Comparison of ENCODE assay signal across 8 cellular contexts in genomic region chr2:25168256-25169072, GRCh38. TPM values are rescaled to one million over a fixed set of nuclear protein-coding genes. Genes with fewer than 3 reads are reported as not detected.
DNase-seq lines count a peak whose midpoint lies in the region; ATAC-seq and TF ChIP-seq lines count a peak whose summit lies in the region.

Gene POMC, minus strand, starts transcription at chr2:25168580. Its CDS starts 3,808 bp downstream, at chr2:25164772.

- no peaks in the 10 kb centered on the region for H3K36me3 Mint-ChIP-seq in nephron (ENCODE audit: low read depth)

- TF ChIP-seq CTCF in fibroblast of lung (conservative IDR thresholded peaks at IDR 0.05 in 1 of 2, IDR thresholded peaks at IDR 0.05 in 1 of 2; ENCODE audit: low read depth in 1 of 2, low read length in 2 of 2): no peak
- TF ChIP-seq CTCF in nephron (IDR thresholded peaks at IDR 0.05; ENCODE audit: unreplicated experiment in 3 of 3): no peak

- ATAC-seq in HG02852 (IDR thresholded peaks at IDR 0.05; ENCODE audit: unreplicated experiment): peak; percentile 44

- H3K4me1 Mint-ChIP-seq in nephron: no peaks in the 10 kb centered on the region

- H3K27ac ChIP-seq in BLaER1 treated with 17β-estradiol and CSF1 and Interleukin-3, amounts not matched to agents 10 nM and 100 nM: no peak within 1 kb of the TSS
- no peak within 1 kb of the TSS for H3K27ac ChIP-seq in fibroblast of lung (ENCODE audit: insufficient read depth, low read length)

- H3K4me2 ChIP-seq in BLaER1 treated with 17β-estradiol and CSF1 and Interleukin-3, amounts not matched to agents 10 nM and 100 nM: peak within 1 kb of the TSS; percentile 79 to 98 (median 93)
- H3K4me2 ChIP-seq in fibroblast of lung (ENCODE audit: extremely low read depth, insufficient read depth, low read length): peak within 1 kb of the TSS; percentile 48

- H3K27me3 Mint-ChIP-seq in nephron (ENCODE audit: low read depth): peaks cover 92% of the 10 kb centered on the region

- H3K9me3 Mint-ChIP-seq in nephron: no peaks in the 10 kb centered on the region

- peak within 1 kb of the TSS; percentile 47 to 67 (median 54) for H3K4me3 ChIP-seq in BLaER1 treated with 17β-estradiol and CSF1 and Interleukin-3, amounts not matched to agents 10 nM and 100 nM
- peak within 1 kb of the TSS in 1 of 4 experiments; percentile 23 for H3K4me3 ChIP-seq in fibroblast of lung (replicated peaks in 1 of 4; ENCODE audit: control extremely low read depth in 1 of 4, insufficient read depth in 1 of 4, low read depth in 3 of 4, low read length in 4 of 4)

- H4K20me1 ChIP-seq in BLaER1 treated with 17β-estradiol and CSF1 and Interleukin-3, amounts not matched to agents 10 nM and 100 nM: peaks cover 0 to 14% (median 0%) of the 10 kb centered on the region in 11 experiments; a peak in 6 of 22 replicates
- H4K20me1 ChIP-seq in fibroblast of lung (ENCODE audit: control insufficient read depth, extremely low read depth, insufficient read depth, low read length): no peaks in the 10 kb centered on the region

- no peaks in the 10 kb centered on the region for H3K36me3 ChIP-seq in BLaER1 treated with 17β-estradiol and CSF1 and Interleukin-3, amounts not matched to agents 10 nM and 100 nM
- H3K36me3 ChIP-seq in fibroblast of lung (ENCODE audit: control insufficient read depth, insufficient read depth, low read length): no peaks in the 10 kb centered on the region

- DNase-seq in activated CD8-positive, alpha-beta memory T cell treated with anti-CD3 and anti-CD28 coated beads, Interleukin-2, amount 50 U/mL, for 48 hours: peak; percentile 68
- DNase-seq in fibroblast of lung (ENCODE audit: low read depth in 2 of 2) (peak; percentile 25 to 57), occipital lobe (lab: John Stamatoyannopoulos, UW) (no peak), globus pallidus (ENCODE audit: low spot score) (no peak), NCI-H128 (lab: John Stamatoyannopoulos, UW; ENCODE audit: unreplicated experiment) (no peak)

- peaks cover 49 to 58% (median 52%) of the 10 kb centered on the region in 11 experiments for H3K27me3 ChIP-seq in BLaER1 treated with 17β-estradiol and CSF1 and Interleukin-3, amounts not matched to agents 10 nM and 100 nM
- H3K27me3 ChIP-seq in fibroblast of lung (ENCODE audit: control insufficient read depth, insufficient read depth, low read length): peaks cover 44% of the 10 kb centered on the region

- H3K79me2 ChIP-seq in fibroblast of lung (ENCODE audit: control insufficient read depth, insufficient read depth, low read length): no peaks in the 10 kb centered on the region

- H3K4me3 Mint-ChIP-seq in nephron: peak within 1 kb of the TSS; percentile 58 to 80 (median 71)

- no peak within 1 kb of the TSS for H3K27ac Mint-ChIP-seq in nephron

- peaks cover 0 to 7% (median 0%) of the 10 kb centered on the region in 11 experiments; a peak in 2 of 22 replicates for H3K9me3 ChIP-seq in BLaER1 treated with 17β-estradiol and CSF1 and Interleukin-3, amounts not matched to agents 10 nM and 100 nM (replicated peaks in 1 of 11)
- no peaks in the 10 kb centered on the region for H3K9me3 ChIP-seq in fibroblast of lung (ENCODE audit: control insufficient read depth, insufficient read depth, low read depth, low read length)

- peaks cover 14 to 39% (median 33%) of the 10 kb centered on the region in 10 experiments for H3K4me1 ChIP-seq in BLaER1 treated with 17β-estradiol and CSF1 and Interleukin-3, amounts not matched to agents 10 nM and 100 nM
- H3K4me1 ChIP-seq in fibroblast of lung (ENCODE audit: control insufficient read depth, extremely low read depth, insufficient read depth, low read length): no peaks in the 10 kb centered on the region

- H2AFZ ChIP-seq in fibroblast of lung (ENCODE audit: low read length): no peak within 1 kb of the TSS

- peak within 1 kb of the TSS in 10 of 11 experiments; percentile 16 to 55 (median 42); a peak in 13 of 22 replicates for H3K9ac ChIP-seq in BLaER1 treated with 17β-estradiol and CSF1 and Interleukin-3, amounts not matched to agents 10 nM and 100 nM
- no peak within 1 kb of the TSS for H3K9ac ChIP-seq in fibroblast of lung (ENCODE audit: insufficient read depth, low read length)

RNA-seq across cellular contexts. Expression of gene POMC, which starts in this region (rescaled TPM):
- total RNA-seq in fibroblast of lung: 0.66 and 1.8 TPM in 2 replicates
- polyA plus RNA-seq in fibroblast of lung: 0.33 TPM in 1 of 2 replicates, not detected in the other
- 0.65 TPM in 1 of 2 replicates, not detected in the other for polyA plus RNA-seq in fibroblast of lung (2012)
- not detected in 2 replicates for polyA minus RNA-seq in fibroblast of lung (ENCODE audit: low replicate concordance)
- total RNA-seq in occipital lobe: 0.78 TPM

Comparison
In these comparisons a context has a peak if more than half of its experiments do, and no peak if none do; other contexts are left out.
1. DNase-seq: peak in activated CD8-positive, alpha-beta memory T cell treated with anti-CD3 and anti-CD28 coated beads, Interleukin-2, amount 50 U/mL, for 48 hours (single experiment) and fibroblast of lung (2 of 2); none in occipital lobe (single experiment), globus pallidus (single experiment) and NCI-H128 (single experiment).